23 cellular contexts compared by ENCODE assay signal in genomic region chr2:239532859-239533258, GRCh38.
DNase-seq lines count a peak whose midpoint lies in the region; ATAC-seq and TF ChIP-seq lines count a peak whose summit lies in the region.
"Had no signal": no experiment of that assay in that cellular context is flagged by ENCODE, and none has a peak within 500 bp of the region (broad histone marks: within the 10 kb centered on the region; RNA-seq: fewer than 3 reads in every experiment).

No MANE protein-coding gene starts in this region.

- no peak for TF ChIP-seq CTCF in RWPE2 (IDR thresholded peaks at IDR 0.05; ENCODE audit: poor library complexity, severe bottlenecking)
- no peak for TF ChIP-seq CTCF in neural progenitor cell (IDR thresholded peaks at IDR 0.05)
- TF ChIP-seq CTCF in nephron progenitor cell (IDR thresholded peaks at IDR 0.05): no peak

- peak; percentile 58; the same call in 2 of the 3 replicates for ATAC-seq in RWPE2 (ENCODE audit: low read depth)
- ATAC-seq: body of pancreas, gastroesophageal sphincter had no signal

- H3K4me3 Mint-ChIP-seq in neural progenitor cell (no peak overlapping the region), nephron progenitor cell (no peak overlapping the region)
- H3K4me3 Mint-ChIP-seq in activated CD4-positive, alpha-beta T cell treated with anti-CD3 and anti-CD28 coated beads, Interleukin-2, amount 10 ng/mL, durations not matched to agents 24 days and 14 days: no peak overlapping the region
- H3K4me3 Mint-ChIP-seq: stimulated activated naive CD8-positive, alpha-beta T cell treated with anti-CD3 and anti-CD28 coated beads, Interleukin-15, Interleukin-2, amounts not matched to agents 100 ng/mL and 50 ng/mL, for 24 hours had no signal

- H3K79me2 ChIP-seq in neural progenitor cell (ENCODE audit: low read depth): no peaks in the 10 kb centered on the region

- H3K4me1 ChIP-seq in RWPE2 (ENCODE audit: insufficient read depth, poor library complexity, severe bottlenecking) (no peaks in the 10 kb centered on the region), neural progenitor cell (peaks cover 17% of the 10 kb centered on the region)
- H3K4me1 ChIP-seq: body of pancreas, tibial artery had no signal

- peak; percentile 12 for DNase-seq in Caki2 (ENCODE audit: low read depth)
- peak; percentile 2 for DNase-seq in G401 (ENCODE audit: low spot score)
- DNase-seq in RWPE2 (ENCODE audit: low spot score): peak; percentile 51
- no peak for DNase-seq in neural progenitor cell (ENCODE audit: low spot score)
- DNase-seq in activated CD4-positive, alpha-beta T cell treated with anti-CD3 and anti-CD28 coated beads, Interleukin-2, amount 10 ng/mL, durations not matched to agents 24 days and 14 days: no peak
- DNase-seq in stimulated activated CD4-positive, alpha-beta T cell treated with anti-CD3 and anti-CD28 coated beads, Interleukin-15, amount 100 ng/mL, for 24 hours: no peak
- no peak for DNase-seq in nephron progenitor cell
- DNase-seq: activated CD4-positive, alpha-beta T cell treated with anti-CD3 and anti-CD28 coated beads, Interleukin-2, amount 50 U/mL, for 4 hours; activated CD8-positive, alpha-beta memory T cell treated with anti-CD3 and anti-CD28 coated beads, Interleukin-2, amount 50 U/mL, for 4 hours; effector CD8-positive, alpha-beta T cell; kidney; NCI-H1436 treated with DMSO at 0.1 percent for 48 hours; nucleus accumbens; SK-N-SH; stimulated activated CD4-positive, alpha-beta T cell treated with anti-CD3 and anti-CD28 coated beads, Interleukin-4, amount 100 ng/mL, for 4 hours; T-helper 2 cell; tibial artery had no signal

- no peaks in the 10 kb centered on the region for H3K36me3 ChIP-seq in RWPE2 (ENCODE audit: low read depth)
- H3K36me3 ChIP-seq in neural progenitor cell: no peaks in the 10 kb centered on the region
- H3K36me3 ChIP-seq: esophagus muscularis mucosa, gastroesophageal sphincter, tibial artery had no signal

- in situ Hi-C loops in Caki2 (cut with HindIII; ENCODE audit: low pct_unique_long_range_greater_than_20kb, low sequenced_read_pairs) (no loop called here), G401 (cut with HindIII; ENCODE audit: low sequenced_read_pairs) (no loop called here)

- no peak overlapping the region for H2AFZ ChIP-seq in neural progenitor cell (replicated peaks)

- H3K4me1 Mint-ChIP-seq in neural progenitor cell (peaks cover 42% of the 10 kb centered on the region), nephron progenitor cell (peaks cover 58% of the 10 kb centered on the region)
- no peaks in the 10 kb centered on the region for H3K4me1 Mint-ChIP-seq in activated CD4-positive, alpha-beta T cell treated with anti-CD3 and anti-CD28 coated beads, Interleukin-2, amount 10 ng/mL, durations not matched to agents 24 days and 14 days

- H3K27me3 ChIP-seq in RWPE2 (ENCODE audit: insufficient read depth, poor library complexity, severe bottlenecking) (no peaks in the 10 kb centered on the region), neural progenitor cell (no peaks in the 10 kb centered on the region)
- H3K27me3 ChIP-seq: body of pancreas, esophagus muscularis mucosa, gastroesophageal sphincter had no signal

- H3K9me3 ChIP-seq in RWPE2 (ENCODE audit: severe bottlenecking) (no peaks in the 10 kb centered on the region), neural progenitor cell (ENCODE audit: low read depth) (no peaks in the 10 kb centered on the region)
- H3K9me3 ChIP-seq: SK-N-SH had no signal

- intact Hi-C loops in activated CD4-positive, alpha-beta T cell treated with anti-CD3 and anti-CD28 coated beads, Interleukin-2, amount 10 ng/mL, durations not matched to agents 24 days and 14 days (cut with micrococcal nuclease): no loop called here

- no peak overlapping the region for H3K4me2 ChIP-seq in neural progenitor cell
- H3K4me2 ChIP-seq: SK-N-SH had no signal

- peaks cover 20% of the 10 kb centered on the region for H3K9me3 Mint-ChIP-seq in neural progenitor cell
- H3K9me3 Mint-ChIP-seq in activated CD4-positive, alpha-beta T cell treated with anti-CD3 and anti-CD28 coated beads, Interleukin-2, amount 10 ng/mL, durations not matched to agents 24 days and 14 days: no peaks in the 10 kb centered on the region
- peaks cover 17% of the 10 kb centered on the region for H3K9me3 Mint-ChIP-seq in nephron progenitor cell
- H3K9me3 Mint-ChIP-seq: stimulated activated naive CD8-positive, alpha-beta T cell treated with anti-CD3 and anti-CD28 coated beads, Interleukin-15, Interleukin-2, amounts not matched to agents 100 ng/mL and 50 ng/mL, for 24 hours had no signal

- peaks cover 18% of the 10 kb centered on the region for H3K27me3 Mint-ChIP-seq in neural progenitor cell (ENCODE audit: insufficient read depth, low read depth)
- H3K27me3 Mint-ChIP-seq in activated CD4-positive, alpha-beta T cell treated with anti-CD3 and anti-CD28 coated beads, Interleukin-2, amount 10 ng/mL, durations not matched to agents 24 days and 14 days: peaks cover 1% of the 10 kb centered on the region
- H3K27me3 Mint-ChIP-seq in nephron progenitor cell (ENCODE audit: low read depth, poor library complexity): peaks cover 23% of the 10 kb centered on the region

- no peaks in the 10 kb centered on the region for H4K20me1 ChIP-seq in neural progenitor cell (ENCODE audit: low read depth)

- peak overlapping the region; percentile 89 for H3K27ac Mint-ChIP-seq in neural progenitor cell
- H3K27ac Mint-ChIP-seq in activated CD4-positive, alpha-beta T cell treated with anti-CD3 and anti-CD28 coated beads, Interleukin-2, amount 10 ng/mL, durations not matched to agents 24 days and 14 days: no peak overlapping the region
- no peak overlapping the region for H3K27ac Mint-ChIP-seq in nephron progenitor cell
- H3K27ac Mint-ChIP-seq: stimulated activated naive CD8-positive, alpha-beta T cell treated with anti-CD3 and anti-CD28 coated beads, Interleukin-15, Interleukin-2, amounts not matched to agents 100 ng/mL and 50 ng/mL, for 24 hours had no signal

- no peak overlapping the region for H3K9ac ChIP-seq in neural progenitor cell
- H3K9ac ChIP-seq: SK-N-SH had no signal

- peaks cover 10% of the 10 kb centered on the region for H3F3A ChIP-seq in neural progenitor cell (ENCODE audit: low read depth)

- H3K4me3 ChIP-seq in RWPE2 (ENCODE audit: severe bottlenecking) (no peak overlapping the region), neural progenitor cell (no peak overlapping the region)
- H3K4me3 ChIP-seq: body of pancreas, esophagus muscularis mucosa, gastroesophageal sphincter, lung, tibial artery had no signal

- H3K27ac ChIP-seq in RWPE2 (ENCODE audit: poor library complexity, severe bottlenecking): no peak overlapping the region
- no peak overlapping the region for H3K27ac ChIP-seq in neural progenitor cell
- H3K27ac ChIP-seq: body of pancreas, esophagus muscularis mucosa, HL-60, tibial artery had no signal

- no peaks in the 10 kb centered on the region for H3K36me3 Mint-ChIP-seq in neural progenitor cell
- no peaks in the 10 kb centered on the region for H3K36me3 Mint-ChIP-seq in activated CD4-positive, alpha-beta T cell treated with anti-CD3 and anti-CD28 coated beads, Interleukin-2, amount 10 ng/mL, durations not matched to agents 24 days and 14 days (ENCODE audit: low read depth)
- H3K36me3 Mint-ChIP-seq in nephron progenitor cell (ENCODE audit: low read depth): peaks cover 6% of the 10 kb centered on the region

Comparison
In these comparisons a context has a peak if more than half of its experiments do, and no peak if none do; other contexts are left out.
1. DNase-seq: peak in Caki2 (single experiment), G401 (single experiment) and RWPE2 (single experiment); none in neural progenitor cell (single experiment), activated CD4-positive, alpha-beta T cell treated with anti-CD3 and anti-CD28 coated beads, Interleukin-2, amount 10 ng/mL, durations not matched to agents 24 days and 14 days (single experiment), stimulated activated CD4-positive, alpha-beta T cell treated with anti-CD3 and anti-CD28 coated beads, Interleukin-15, amount 100 ng/mL, for 24 hours (single experiment) and nephron progenitor cell (single experiment).